8 cellular contexts compared by ENCODE assay signal in genomic region chr20:44532981-44533331, GRCh38. TPM values are rescaled to one million over a fixed set of nuclear protein-coding genes. Genes with fewer than 3 reads are reported as not detected.
DNase-seq lines count a peak whose midpoint lies in the region; ATAC-seq and TF ChIP-seq lines count a peak whose summit lies in the region.

No MANE protein-coding gene starts in this region.

- H3K79me2 ChIP-seq in hepatocyte, result peaks cover 36% of the 10 kb centered on the region

- peak overlapping the region; percentile 85 for H3K4me2 ChIP-seq in hepatocyte

- DNase-seq in cardiac muscle cell (ENCODE audit: low read depth in 1 of 2, low spot score in 1 of 2) (no peak), left cardiac atrium (no peak), hepatocyte (ENCODE audit: low spot score) (no peak), tibial artery (no peak), NCI-H1930 (lab: John Stamatoyannopoulos, UW) (no peak), SIG-M5 (lab: John Stamatoyannopoulos, UW) (no peak)
- peak; percentile 14 for DNase-seq in activated naive CD8-positive, alpha-beta T cell treated with anti-CD3 and anti-CD28 coated beads for 36 hours

- WGBS in hepatocyte (ENCODE audit: low lambda C conversion rate, missing lambda C conversion rate), result 69% methylated on average over 2 of the region's 2 CpGs

- H3K9me3 ChIP-seq in cardiac muscle cell (ENCODE audit: low read depth) (no peaks in the 10 kb centered on the region), hepatocyte (ENCODE audit: low read depth) (no peaks in the 10 kb centered on the region), tibial artery (no peaks in the 10 kb centered on the region)

- no peak overlapping the region for H3K4me3 Mint-ChIP-seq in activated naive CD8-positive, alpha-beta T cell treated with anti-CD3 and anti-CD28 coated beads for 36 hours

- no peaks in the 10 kb centered on the region for H4K20me1 ChIP-seq in hepatocyte (ENCODE audit: insufficient read depth, poor library complexity, severe bottlenecking)

- H3K4me1 ChIP-seq in cardiac muscle cell (ENCODE audit: low read depth) (no peaks in the 10 kb centered on the region), hepatocyte (ENCODE audit: insufficient read depth) (no peaks in the 10 kb centered on the region), tibial artery (peaks cover 0 to 17% (median 9%) of the 10 kb centered on the region in 4 donors)

- TF ChIP-seq CTCF in cardiac muscle cell (IDR thresholded peaks at IDR 0.05; ENCODE audit: low read depth, low read length), result no peak
- no peak for TF ChIP-seq CTCF in hepatocyte (IDR thresholded peaks at IDR 0.05; ENCODE audit: poor library complexity)
- no peak for TF ChIP-seq CTCF in tibial artery (IDR thresholded peaks at IDR 0.05)

- ATAC-seq in left cardiac atrium (no peak), GM19035 (IDR thresholded peaks at IDR 0.05; ENCODE audit: unreplicated experiment) (no peak)

- H3K27ac Mint-ChIP-seq in activated naive CD8-positive, alpha-beta T cell treated with anti-CD3 and anti-CD28 coated beads for 36 hours, result no peak overlapping the region

- H3K27ac ChIP-seq in cardiac muscle cell (no peak overlapping the region), hepatocyte (peak overlapping the region; percentile 62), tibial artery (peak overlapping the region; percentile 57 to 78)

- no peaks in the 10 kb centered on the region for H3K27me3 Mint-ChIP-seq in activated naive CD8-positive, alpha-beta T cell treated with anti-CD3 and anti-CD28 coated beads for 36 hours

- no peak overlapping the region for H2AFZ ChIP-seq in hepatocyte

- H3K27me3 ChIP-seq in cardiac muscle cell (no peaks in the 10 kb centered on the region), hepatocyte (no peaks in the 10 kb centered on the region), tibial artery (no peaks in the 10 kb centered on the region)

- no peaks in the 10 kb centered on the region for H3K9me2 ChIP-seq in hepatocyte (replicated peaks; ENCODE audit: insufficient read depth)

- H3K36me3 ChIP-seq in cardiac muscle cell (no peaks in the 10 kb centered on the region), hepatocyte (replicated peaks; ENCODE audit: insufficient read depth, low read depth) (no peaks in the 10 kb centered on the region), tibial artery (no peaks in the 10 kb centered on the region)

- H3K9me3 Mint-ChIP-seq in activated naive CD8-positive, alpha-beta T cell treated with anti-CD3 and anti-CD28 coated beads for 36 hours, result no peaks in the 10 kb centered on the region

- no peaks in the 10 kb centered on the region for H3K36me3 Mint-ChIP-seq in activated naive CD8-positive, alpha-beta T cell treated with anti-CD3 and anti-CD28 coated beads for 36 hours

- H3K4me3 ChIP-seq in cardiac muscle cell (peak overlapping the region; percentile 54), hepatocyte (no peak overlapping the region), tibial artery (peak overlapping the region; percentile 69)

- intact Hi-C loops in left cardiac atrium (cut with DNase I) (loop anchor here (5.0 kb wide), 1 partner anchor 79 kb away; no protein-coding TSS in a partner anchor), tibial artery (cut with DNase I; ENCODE audit: low total_unique reads) (loop anchor here (5.0 kb wide), 2 partner anchors 59 to 79 kb away; no protein-coding TSS in a partner anchor)

- H3K4me1 Mint-ChIP-seq in activated naive CD8-positive, alpha-beta T cell treated with anti-CD3 and anti-CD28 coated beads for 36 hours, result peaks cover 4% of the 10 kb centered on the region

RNA-seq across cellular contexts. Expression of gene SERINC3, which starts 11.1 kb away (rescaled TPM):
- total RNA-seq in cardiac muscle cell (49.2 and 82.9 TPM in 2 replicates), left cardiac atrium (10 to 100 TPM; 83.9 to 92.8 TPM), hepatocyte (80.0 and 96.9 TPM in 2 replicates)
- polyA plus RNA-seq in cardiac muscle cell (73.8 and 95.1 TPM in 2 replicates), hepatocyte (119 and 128 TPM in 2 replicates)
- total RNA-seq in activated naive CD8-positive, alpha-beta T cell treated with anti-CD3 and anti-CD28 coated beads for 36 hours, result 10 to 100 TPM; 38.8 to 43.6 TPM

RNA-seq across cellular contexts. Expression of gene PKIG, which starts 49.4 kb away (rescaled TPM):
- total RNA-seq in cardiac muscle cell (100 and 112 TPM in 2 replicates), left cardiac atrium (100 to 1,000 TPM; 159 to 182 TPM), hepatocyte (51.9 and 60.5 TPM in 2 replicates)
- polyA plus RNA-seq in cardiac muscle cell (68.0 and 90.4 TPM in 2 replicates), hepatocyte (46.8 and 47.6 TPM in 2 replicates)
- total RNA-seq in activated naive CD8-positive, alpha-beta T cell treated with anti-CD3 and anti-CD28 coated beads for 36 hours, result 1 to 10 TPM; 8.8 to 9.2 TPM

RNA-seq across cellular contexts. Expression of gene TTPAL, which starts 57.3 kb away (rescaled TPM):
- total RNA-seq in cardiac muscle cell (5.6 and 6.1 TPM in 2 replicates), left cardiac atrium (1 to 10 TPM; 7.2 to 7.6 TPM), hepatocyte (11.9 and 12.9 TPM in 2 replicates)
- polyA plus RNA-seq in cardiac muscle cell (6.6 and 9.8 TPM in 2 replicates), hepatocyte (10.3 and 14.7 TPM in 2 replicates)
- total RNA-seq in activated naive CD8-positive, alpha-beta T cell treated with anti-CD3 and anti-CD28 coated beads for 36 hours, result 10 to 100 TPM; 30.1 to 31.4 TPM
